ENCODE assay signal across 20 cellular contexts in the genomic region with DNA sequence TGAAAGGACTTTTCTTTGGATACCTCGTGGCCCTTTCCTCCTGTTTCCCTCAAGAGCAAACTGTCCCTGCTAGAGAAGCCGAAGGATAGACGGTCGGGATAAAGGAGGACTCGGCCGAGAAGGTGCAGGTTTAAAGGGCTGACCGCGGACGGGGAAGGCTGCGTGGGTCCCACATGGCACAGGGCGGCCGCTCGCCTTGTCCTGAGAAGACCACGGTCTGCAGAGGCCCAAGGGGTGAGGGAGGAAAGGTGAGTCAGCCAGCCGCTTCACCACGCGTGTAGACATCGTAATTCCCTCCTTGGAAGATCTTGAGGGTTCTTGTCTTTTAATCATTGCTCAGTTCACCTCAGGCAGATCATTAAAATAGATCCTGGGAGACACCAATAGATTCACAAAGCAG.
"Had no signal": no experiment of that assay in that cellular context is flagged by ENCODE, and none has a peak within 500 bp of the region (broad histone marks: within the 10 kb centered on the region; RNA-seq: fewer than 3 reads in every experiment).

No MANE protein-coding gene starts in this region.

- H3K9me3 ChIP-seq: breast epithelium, heart right ventricle had no signal

- H3K36me3 Mint-ChIP-seq: activated naive CD8-positive, alpha-beta T cell treated with anti-CD3 and anti-CD28 coated beads for 36 hours; immature natural killer cell; naive thymus-derived CD8-positive, alpha-beta T cell; stimulated activated naive B cell treated with anti-CD40 and anti-IgM and Interleukin-4, amounts not matched to agents 10 μg/mL and 1 μg/mL and 100 μg/mL, for 72 hours had no signal

- H3K9me3 Mint-ChIP-seq: activated naive CD8-positive, alpha-beta T cell treated with anti-CD3 and anti-CD28 coated beads for 36 hours had no signal

- H3K27ac Mint-ChIP-seq: activated B cell treated with CpG ODN at 0.5 μM for 24 hours; activated CD4-positive, alpha-beta T cell treated with anti-CD3 and anti-CD28 coated beads for 36 hours; activated naive CD8-positive, alpha-beta T cell treated with anti-CD3 and anti-CD28 coated beads for 36 hours; activated T-helper 2 cell treated with anti-CD3 and anti-CD28 coated beads, Interferon-gamma antibody, Interleukin-2, Interleukin-4, amounts not matched to agents 10 μg/mL and 5 μg/mL and 100 μg/mL, durations not matched to agents 14 hours and 24 hours and 36 hours; immature natural killer cell; naive thymus-derived CD8-positive, alpha-beta T cell; stimulated activated naive B cell treated with anti-CD40 and anti-IgM and Interleukin-4, amounts not matched to agents 10 μg/mL and 1 μg/mL and 100 μg/mL, for 72 hours; T-helper 1 cell treated with Interleukin-12 subunit alpha and Interleukin-12 subunit beta and Interleukin-4 antibody, amounts not matched to agents 30 μg/mL and 1 μg/mL, for 36 hours had no signal

- H3K36me3 ChIP-seq: breast epithelium, heart right ventricle had no signal

- H3K4me1 Mint-ChIP-seq: activated B cell treated with CpG ODN at 0.5 μM for 24 hours; activated CD4-positive, alpha-beta T cell treated with anti-CD3 and anti-CD28 coated beads for 36 hours; activated naive CD8-positive, alpha-beta T cell treated with anti-CD3 and anti-CD28 coated beads for 36 hours; immature natural killer cell; naive thymus-derived CD8-positive, alpha-beta T cell; stimulated activated naive B cell treated with anti-CD40 and anti-IgM and Interleukin-4, amounts not matched to agents 10 μg/mL and 1 μg/mL and 100 μg/mL, for 72 hours had no signal

- H3K4me3 Mint-ChIP-seq: activated B cell treated with CpG ODN at 0.5 μM for 24 hours; activated CD4-positive, alpha-beta T cell treated with anti-CD3 and anti-CD28 coated beads for 36 hours; activated naive CD8-positive, alpha-beta T cell treated with anti-CD3 and anti-CD28 coated beads for 36 hours; activated T-cell treated with anti-CD3 and anti-CD28 coated beads, Interleukin-2, amount 50 U/mL, for 4 hours; immature natural killer cell; naive thymus-derived CD8-positive, alpha-beta T cell; stimulated activated naive B cell treated with anti-CD40 and anti-IgM and Interleukin-4, amounts not matched to agents 10 μg/mL and 1 μg/mL and 100 μg/mL, for 72 hours; T-helper 1 cell treated with Interleukin-12 subunit alpha and Interleukin-12 subunit beta and Interleukin-4 antibody, amounts not matched to agents 30 μg/mL and 1 μg/mL, for 36 hours had no signal

- H3K27ac ChIP-seq: breast epithelium, coronary artery, heart right ventricle had no signal

- H3K27me3 Mint-ChIP-seq: activated B cell treated with CpG ODN at 0.5 μM for 24 hours had no signal

- DNase-seq: activated B cell treated with CpG ODN at 0.5 μM for 24 hours; activated CD4-positive, alpha-beta T cell treated with anti-CD3 and anti-CD28 coated beads for 36 hours; activated CD4-positive, alpha-beta T cell treated with anti-CD3 and anti-CD28 coated beads, Interleukin-2, amount 50 U/mL, for 4 hours; activated CD8-positive, alpha-beta memory T cell treated with anti-CD3 and anti-CD28 coated beads, Interleukin-2, amount 50 U/mL, for 48 hours; activated naive CD4-positive, alpha-beta T cell treated with Interleukin-2 at 50 U/mL for 16 hours; activated naive CD8-positive, alpha-beta T cell treated with anti-CD3 and anti-CD28 coated beads for 36 hours; activated T-cell treated with anti-CD3 and anti-CD28 coated beads, Interleukin-2, amount 50 U/mL, for 4 hours; foreskin fibroblast; heart right ventricle; immature natural killer cell; naive thymus-derived CD8-positive, alpha-beta T cell; small intestine; stimulated activated CD4-positive, alpha-beta T cell treated with anti-CD3 and anti-CD28 coated beads, Interleukin-15, amount 100 ng/mL, for 24 hours; stimulated activated naive B cell treated with anti-CD40 and anti-IgM and Interleukin-4, amounts not matched to agents 10 μg/mL and 1 μg/mL and 100 μg/mL, for 72 hours; T1000 had no signal

- H3K4me3 ChIP-seq: breast epithelium, coronary artery, heart right ventricle, lung had no signal

- H3K4me1 ChIP-seq: breast epithelium, heart right ventricle had no signal
